Comparison of ENCODE assay signal across 9 cellular contexts in the genomic region with DNA sequence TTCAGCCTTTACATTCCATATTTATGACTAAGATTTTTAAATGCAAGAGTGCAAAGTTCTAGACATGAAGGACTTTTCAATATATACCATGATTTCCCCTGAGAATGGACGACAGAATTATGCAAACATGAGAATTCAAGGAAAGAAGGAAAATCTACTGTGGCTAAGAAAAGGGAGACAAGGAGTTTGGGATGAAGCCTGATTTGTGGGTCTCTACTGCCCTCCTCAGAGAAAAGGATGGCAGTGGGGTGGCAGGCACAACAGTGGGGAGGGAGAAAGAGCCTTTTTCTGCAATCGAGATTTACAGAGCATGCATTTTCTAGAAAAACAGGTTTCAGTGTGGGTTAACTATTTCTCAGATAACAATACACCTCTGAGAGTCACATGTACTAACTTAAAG.
DNase-seq lines count a peak whose midpoint lies in the region; ATAC-seq, FAIRE-seq and TF ChIP-seq lines count a peak whose summit lies in the region.
"Had no signal": no experiment of that assay in that cellular context is flagged by ENCODE, and none has a peak within 500 bp of the region (broad histone marks: within the 10 kb centered on the region; RNA-seq: fewer than 3 reads in every experiment).

No MANE protein-coding gene starts in this region.

- DNase-seq in COLO829 (ENCODE audit: low spot score): peak; percentile 58
- peak; percentile 78 for DNase-seq in NCI-H146 treated with DMSO at 0.1 percent for 48 hours (lab: John Stamatoyannopoulos, UW; ENCODE audit: unreplicated experiment)
- DNase-seq in astrocyte of the hippocampus (ENCODE audit: low read depth, low spot score): peak; percentile 70
- peak; percentile 16 for DNase-seq in HepG2 (ENCODE audit: low spot score)
- DNase-seq in NCI-H226: no peak
- no peak for DNase-seq in ascending aorta (ENCODE audit: low spot score in 2 of 2)
- DNase-seq: NCI-H187 treated with DMSO at 0.1 percent for 48 hours had no signal

- no peak overlapping the region for H3K9ac ChIP-seq in HepG2 (ENCODE audit: insufficient read depth, low read depth, low read length)

- no TSS peak for BruUV-seq in HepG2 (replicated peaks; lab: Mats Ljungman, UMichigan)

- no peaks in the 10 kb centered on the region for H3K27me3 ChIP-seq in HepG2 (ENCODE audit: control insufficient read depth in 1 of 2, insufficient read depth in 2 of 2, low read length in 2 of 2)
- no peaks in the 10 kb centered on the region for H3K27me3 ChIP-seq in ascending aorta

- H3K4me3 ChIP-seq in HepG2 (replicated peaks in 1 of 3; ENCODE audit: insufficient read depth in 1 of 3, low read depth in 2 of 3, low read length in 3 of 3) (no peak overlapping the region), ascending aorta (no peak overlapping the region)

- no peak for TF ChIP-seq POLR2A in HepG2 (IDR thresholded peaks at IDR 0.05; ENCODE audit: insufficient read depth in 1 of 2, low read depth in 2 of 2, low read length in 2 of 2)

- no peaks in the 10 kb centered on the region for H3K79me2 ChIP-seq in HepG2 (ENCODE audit: insufficient read depth, low read length)

- peak; percentile 90 for ATAC-seq in HepG2
- no peak for ATAC-seq in HG02798 (IDR thresholded peaks at IDR 0.05; ENCODE audit: poor library complexity, unreplicated experiment)
- ATAC-seq in HG03442 (IDR thresholded peaks at IDR 0.05; ENCODE audit: unreplicated experiment): no peak

- in situ Hi-C loops in HepG2 (cut with HindIII; ENCODE audit: extremely low pct_ligation_motif_present, low pct_unique_long_range_greater_than_20kb): no loop called here

- H3K27ac ChIP-seq in HepG2 (ENCODE audit: extremely low read length, insufficient read depth, low read length) (no peak overlapping the region), ascending aorta (no peak overlapping the region)

- H4K20me1 ChIP-seq in HepG2 (ENCODE audit: insufficient read depth, low read length): no peaks in the 10 kb centered on the region

- TF ChIP-seq EP300 in HepG2 (IDR thresholded peaks at IDR 0.05; ENCODE audit: low read depth in 2 of 2, low read length in 2 of 2) (no peak), HepG2 (CRISPR knock-in tag; IDR thresholded peaks at IDR 0.05; ENCODE audit: borderline replicate concordance) (no peak)

- no peak overlapping the region for H2AFZ ChIP-seq in HepG2 (ENCODE audit: low read length)

- CTCF ChIA-PET in HepG2 (lab: Yijun Ruan, JAX; ENCODE audit: low intra/inter-chr PET ratio, low total read pairs): no interaction called here

- H3K4me1 ChIP-seq in HepG2 (ENCODE audit: insufficient read depth, low read length): peaks cover 4% of the 10 kb centered on the region; the same call in 1 of the 2 replicates
- H3K4me1 ChIP-seq in ascending aorta: no peaks in the 10 kb centered on the region

- TF ChIP-seq CTCF in HepG2 (CRISPR knock-in tag; IDR thresholded peaks at IDR 0.05): peak; percentile 72
- peak in 1 of 3 experiments; percentile 18 for TF ChIP-seq CTCF in ascending aorta (IDR thresholded peaks at IDR 0.05)

- H3K9me3 ChIP-seq in HepG2 (ENCODE audit: low read length) (no peaks in the 10 kb centered on the region), ascending aorta (no peaks in the 10 kb centered on the region)

- POLR2A ChIA-PET in HepG2 (lab: Yijun Ruan, JAX): no interaction called here

- peak; percentile 66 for FAIRE-seq in HepG2 (lab: Jason Lieb, UNC)

- WGBS in HepG2 (ENCODE audit: low lambda C conversion rate): 0% methylated on average over 2 of the region's 2 CpGs

- no peak for TF ChIP-seq RAD21 in HepG2 (CRISPR knock-in tag; IDR thresholded peaks at IDR 0.05)

- intact Hi-C loops in HepG2 (cut with micrococcal nuclease; ENCODE audit: unreplicated experiment): loop anchor here (1.0 kb wide), 1 partner anchor 111 kb away; no protein-coding TSS in a partner anchor
- intact Hi-C loops in ascending aorta (cut with DNase I): no loop called here

- no peaks in the 10 kb centered on the region for H3K36me3 ChIP-seq in HepG2 (replicated peaks in 1 of 2; ENCODE audit: control insufficient read depth in 1 of 2, insufficient read depth in 2 of 2, low read length in 2 of 2)
- no peaks in the 10 kb centered on the region for H3K36me3 ChIP-seq in ascending aorta

- H3K4me2 ChIP-seq in HepG2 (ENCODE audit: low read depth, low read length): no peak overlapping the region

TF ChIP-seq in HepG2, 621 proteins besides CTCF, POLR2A, EP300 and RAD21:
- no peak for TF ChIP-seq ZNF672 (CRISPR knock-in tag; IDR thresholded peaks at IDR 0.05)
- TF ChIP-seq STAG1 (CRISPR knock-in tag; IDR thresholded peaks at IDR 0.05): peak; percentile 79
- no peak for TF ChIP-seq ZNF737 (CRISPR knock-in tag; IDR thresholded peaks at IDR 0.05; ENCODE audit: borderline replicate concordance)
- no peak for TF ChIP-seq ZFP1 (CRISPR knock-in tag; IDR thresholded peaks at IDR 0.05)
- TF ChIP-seq STAT6 (CRISPR knock-in tag; IDR thresholded peaks at IDR 0.05; ENCODE audit: borderline replicate concordance): no peak
- peak; percentile 32; the same call in 1 of the 2 replicates for TF ChIP-seq SMC3 (IDR thresholded peaks at IDR 0.05; ENCODE audit: low read length)
- TF ChIP-seq JUNB (CRISPR knock-in tag; IDR thresholded peaks at IDR 0.05; ENCODE audit: borderline replicate concordance): 0 out of 2 replicates have a peak, but pooled peaks have one; percentile 18

Comparison
In these comparisons a context has a peak if more than half of its experiments do, and no peak if none do; other contexts are left out.
1. DNase-seq: peak in COLO829 (single experiment), NCI-H146 treated with DMSO at 0.1 percent for 48 hours (single experiment), astrocyte of the hippocampus (single experiment) and HepG2 (single experiment); none in NCI-H226 (single experiment) and ascending aorta (0 of 2).